8 cellular contexts compared by ENCODE assay signal in genomic region chr3:138594150-138594934, GRCh38. TPM values are rescaled to one million over a fixed set of nuclear protein-coding genes. Genes with fewer than 3 reads are reported as not detected.
DNase-seq lines count a peak whose midpoint lies in the region; ATAC-seq and TF ChIP-seq lines count a peak whose summit lies in the region.

TSS of gene CEP70 (minus strand) at chr3:138594260. CDS start at chr3:138572927, 21,333 bp downstream.

- ATAC-seq in HG03457 (IDR thresholded peaks at IDR 0.05; ENCODE audit: unreplicated experiment), result peak; percentile 86
- ATAC-seq in activated CD4-positive, alpha-beta T cell treated with anti-CD3 and anti-CD28 coated beads for 36 hours, result peak; percentile 93

- peak; percentile 80 for TF ChIP-seq CTCF in AG04450 (IDR thresholded peaks at IDR 0.05; ENCODE audit: low read depth, low read length)

- CTCF ChIA-PET in AG04450 (lab: Charles Lee), result interaction anchor here (0.6 to 19.2 kb wide), 50 partner anchors 8 to 736 kb away, joined by 3 to 560 read pairs (median 5); partner anchors contain the start of gene FAIM
- CTCF ChIA-PET in activated CD4-positive, alpha-beta T cell treated with anti-CD3 and anti-CD28 coated beads for 36 hours (lab: Charles Lee), result interaction anchor here (0.6 to 5.8 kb wide), 32 partner anchors 9 to 710 kb away, joined by 3 to 75 read pairs (median 4); partner anchors contain the start of gene FAIM

- no peaks in the 10 kb centered on the region for H3K27me3 Mint-ChIP-seq in activated CD4-positive, alpha-beta T cell treated with anti-CD3 and anti-CD28 coated beads for 36 hours

- no peaks in the 10 kb centered on the region for H3K36me3 Mint-ChIP-seq in activated CD4-positive, alpha-beta T cell treated with anti-CD3 and anti-CD28 coated beads for 36 hours (ENCODE audit: low read depth)

- no peaks in the 10 kb centered on the region for H3K36me3 ChIP-seq in duodenal mucosa (ENCODE audit: control insufficient read depth in 1 of 2, insufficient read depth in 2 of 2, low read length in 2 of 2)

- peaks cover 2% of the 10 kb centered on the region for H3K9me3 Mint-ChIP-seq in activated CD4-positive, alpha-beta T cell treated with anti-CD3 and anti-CD28 coated beads for 36 hours (ENCODE audit: low read depth)

- H3K27ac ChIP-seq in AG04450 (ENCODE audit: low read depth, low read length) (peak within 1 kb of the TSS; percentile 75), duodenal mucosa (ENCODE audit: low read depth, low read length) (peak within 1 kb of the TSS; percentile 86)

- peak within 1 kb of the TSS; percentile 81 to 91 for H3K9ac ChIP-seq in duodenal mucosa (ENCODE audit: low read depth in 1 of 2, low read length in 2 of 2)

- peak within 1 kb of the TSS; percentile 82 for H3K4me3 Mint-ChIP-seq in activated CD4-positive, alpha-beta T cell treated with anti-CD3 and anti-CD28 coated beads for 36 hours

- H3K27me3 ChIP-seq in AG04450 (ENCODE audit: control insufficient read depth, insufficient read depth, low read length) (no peaks in the 10 kb centered on the region), duodenal mucosa (ENCODE audit: control insufficient read depth in 1 of 2, insufficient read depth in 2 of 2, low read length in 2 of 2) (no peaks in the 10 kb centered on the region)

- H3K4me1 ChIP-seq in duodenal mucosa (ENCODE audit: control insufficient read depth in 1 of 2, insufficient read depth in 2 of 2, low read length in 2 of 2), result peaks cover 8 to 18% of the 10 kb centered on the region in 2 donors

- DNase-seq in AG04450 (ENCODE audit: low read depth, low spot score), result peak; percentile 85
- peak; percentile 53 for DNase-seq in GM19238 (ENCODE audit: insufficient read length, low spot score)
- DNase-seq in activated CD4-positive, alpha-beta T cell treated with anti-CD3 and anti-CD28 coated beads for 36 hours, result peak; percentile 93
- DNase-seq in lung microvascular endothelial cell (ENCODE audit: low read depth in 2 of 2), result peak; percentile 94 to 97
- peak; percentile 82 for DNase-seq in stimulated activated CD8-positive, alpha-beta memory T cell treated with anti-CD3 and anti-CD28 coated beads, Interleukin-12 subunit alpha, Interleukin-12 subunit beta, amount 100 ng/mL, for 24 hours (ENCODE audit: extremely low read depth)
- no peak for DNase-seq in NCI-H446 (lab: John Stamatoyannopoulos, UW)

- peak within 1 kb of the TSS; percentile 91 for H3K27ac Mint-ChIP-seq in activated CD4-positive, alpha-beta T cell treated with anti-CD3 and anti-CD28 coated beads for 36 hours

- POLR2A ChIA-PET in AG04450 (lab: Yijun Ruan, JAX), result interaction anchor here (0.6 to 1.6 kb wide), 8 partner anchors 14 to 342 kb away, joined by 3 to 15 read pairs (median 5); partner anchors contain the start of gene FAIM
- POLR2A ChIA-PET in activated CD4-positive, alpha-beta T cell treated with anti-CD3 and anti-CD28 coated beads for 36 hours (lab: Charles Lee), result interaction anchor here (0.6 to 1.7 kb wide), 7 partner anchors 15 to 1732 kb away, joined by 3 to 10 read pairs (median 3); partner anchors contain the start of gene NCK1

- peaks cover 8% of the 10 kb centered on the region for H3K4me1 Mint-ChIP-seq in activated CD4-positive, alpha-beta T cell treated with anti-CD3 and anti-CD28 coated beads for 36 hours

- H3K4me3 ChIP-seq in AG04450 (ENCODE audit: low read depth, low read length) (peak within 1 kb of the TSS; percentile 98), duodenal mucosa (ENCODE audit: low read depth in 1 of 2, low read length in 2 of 2) (peak within 1 kb of the TSS; percentile 92 to 95)

- intact Hi-C loops in activated CD4-positive, alpha-beta T cell treated with anti-CD3 and anti-CD28 coated beads for 36 hours (cut with DNase I, micrococcal nuclease), result loop anchor here (1.0 to 10.0 kb wide), 17 partner anchors 14 to 795 kb away; partner anchors contain the start of genes ARMC8 (in 2 of the 2), FAIM (in 2 of the 2), PIK3CB (in 2 of the 2) and COPB2 (in 1 of the 2)

- no peaks in the 10 kb centered on the region; the same call in 1 of the 2 replicates for H3K9me3 ChIP-seq in AG04450 (ENCODE audit: control insufficient read depth, insufficient read depth, low read length)
- H3K9me3 ChIP-seq in duodenal mucosa (ENCODE audit: control insufficient read depth in 1 of 2, low read length in 2 of 2), result peaks cover 0 to 6% of the 10 kb centered on the region in 2 donors

RNA-seq across cellular contexts. Expression of gene CEP70, which starts in this region (rescaled TPM):
- polyA plus RNA-seq in AG04450 (2011; rRNA removed), result 9.8 and 14.6 TPM in 2 replicates
- polyA minus RNA-seq in AG04450 (2011; rRNA and poly(A)+ RNA removed), result 20.2 and 21.6 TPM in 2 replicates
- total RNA-seq in activated CD4-positive, alpha-beta T cell treated with anti-CD3 and anti-CD28 coated beads for 36 hours, result 10 to 100 TPM in 1 of 2 experiments, 1 to 10 TPM in 1; 9.3 to 11.4 TPM
- total RNA-seq in lung microvascular endothelial cell, result 7.6 and 13.9 TPM in 2 replicates

Comparison
In these comparisons a context has a peak if more than half of its experiments do, and no peak if none do; other contexts are left out.
1. DNase-seq: peak in AG04450 (single experiment), GM19238 (single experiment), activated CD4-positive, alpha-beta T cell treated with anti-CD3 and anti-CD28 coated beads for 36 hours (single experiment), lung microvascular endothelial cell (2 of 2) and stimulated activated CD8-positive, alpha-beta memory T cell treated with anti-CD3 and anti-CD28 coated beads, Interleukin-12 subunit alpha, Interleukin-12 subunit beta, amount 100 ng/mL, for 24 hours (single experiment); none in NCI-H446 (0 of 2).